23 cellular contexts compared by ENCODE assay signal in genomic region chr2:241279828-241280227, GRCh38. TPM values are rescaled to one million over a fixed set of nuclear protein-coding genes. Genes with fewer than 3 reads are reported as not detected.
DNase-seq lines count a peak whose midpoint lies in the region; FAIRE-seq and TF ChIP-seq lines count a peak whose summit lies in the region.
"Had no signal": no experiment of that assay in that cellular context is flagged by ENCODE, and none has a peak within 500 bp of the region (broad histone marks: within the 10 kb centered on the region; RNA-seq: fewer than 3 reads in every experiment).

No MANE protein-coding gene starts in this region.

- H3K4me2 ChIP-seq in BLaER1 (peak overlapping the region; percentile 26; the same call in 1 of the 2 replicates), astrocyte (ENCODE audit: low read length) (no peak overlapping the region), mesendoderm (ENCODE audit: low read length) (no peak overlapping the region), GM23248 (ENCODE audit: unreplicated experiment) (no peak overlapping the region)

- peaks cover 3% of the 10 kb centered on the region for H3K9me3 Mint-ChIP-seq in astrocyte (ENCODE audit: unreplicated experiment)

- no peak for TF ChIP-seq POLR2A in GM12891 (IDR thresholded peaks at IDR 0.05; ENCODE audit: low read depth, low read length)

- FAIRE-seq in GM12891 (lab: Jason Lieb, UNC) (peak; percentile 80), astrocyte (lab: Jason Lieb, UNC) (no peak)
- FAIRE-seq: D721Med had no signal

- H3K4me3 Mint-ChIP-seq in astrocyte (ENCODE audit: unreplicated experiment), result no peak overlapping the region
- H3K4me3 Mint-ChIP-seq: type B pancreatic cell had no signal

- peaks cover 3% of the 10 kb centered on the region; the same call in 1 of the 2 replicates for H3K27me3 ChIP-seq in BLaER1
- H3K27me3 ChIP-seq in astrocyte (ENCODE audit: insufficient read depth, low read length), result no peaks in the 10 kb centered on the region
- H3K27me3 ChIP-seq in mesendoderm (ENCODE audit: insufficient read depth, low read length, poor library complexity), result no peaks in the 10 kb centered on the region
- H3K27me3 ChIP-seq in GM23248 (replicated peaks; ENCODE audit: insufficient read depth), result no peaks in the 10 kb centered on the region
- H3K27me3 ChIP-seq: pancreas, stomach had no signal

- H2BK15ac ChIP-seq in mesendoderm (replicated peaks; ENCODE audit: low read depth), result no peak overlapping the region

- peaks cover 23% of the 10 kb centered on the region for H3K4me1 ChIP-seq in BLaER1
- no peaks in the 10 kb centered on the region for H3K4me1 ChIP-seq in astrocyte (ENCODE audit: insufficient read depth, low read length)
- H3K4me1 ChIP-seq in mesendoderm (ENCODE audit: control insufficient read depth, low read depth, low read length), result peaks cover 8% of the 10 kb centered on the region
- H3K4me1 ChIP-seq in GM23248 (ENCODE audit: insufficient read depth), result peaks cover 7% of the 10 kb centered on the region; the same call in 1 of the 2 replicates

- TF ChIP-seq CTCF in astrocyte (IDR thresholded peaks at IDR 0.05; ENCODE audit: insufficient read depth, low read depth, low read length), result no peak

- H3K9me3 ChIP-seq in BLaER1 (peaks cover 16% of the 10 kb centered on the region), astrocyte (ENCODE audit: insufficient read depth, low read depth, low read length) (no peaks in the 10 kb centered on the region), GM23248 (ENCODE audit: low read depth) (no peaks in the 10 kb centered on the region)
- H3K9me3 ChIP-seq: pancreas, stomach had no signal

- H3K27ac ChIP-seq in BLaER1 (no peak overlapping the region), astrocyte (ENCODE audit: low read depth, low read length) (no peak overlapping the region), mesendoderm (ENCODE audit: low read depth, low read length) (peak overlapping the region; percentile 6), GM23248 (no peak overlapping the region)
- H3K27ac ChIP-seq: pancreas, stomach had no signal

- no CpG with 5 or more reads among the region's 3 CpGs for WGBS in mesendoderm (ENCODE audit: extremely low coverage, insufficient coverage, low lambda C conversion rate)
- WGBS in GM23248 (ENCODE audit: low coverage in 1 of 2, low lambda C conversion rate in 2 of 2, missing lambda C conversion rate in 2 of 2), 2 experiments, result 88 to 94% methylated on average over 3 of the region's 3 CpGs

- peaks cover 7% of the 10 kb centered on the region for H3K79me1 ChIP-seq in mesendoderm (ENCODE audit: low read length)

- no peak overlapping the region for H4K5ac ChIP-seq in mesendoderm (ENCODE audit: low read length)

- no peak overlapping the region for H2BK120ac ChIP-seq in mesendoderm (ENCODE audit: low read depth, low read length)

- no peak overlapping the region for H2BK5ac ChIP-seq in mesendoderm (ENCODE audit: low read length)

- H3K9me2 ChIP-seq in GM23248 (ENCODE audit: insufficient read depth), result no peaks in the 10 kb centered on the region

- H4K8ac ChIP-seq in mesendoderm (ENCODE audit: low read depth, low read length), result no peak overlapping the region

- no peak overlapping the region for H2AFZ ChIP-seq in astrocyte (ENCODE audit: low read depth, low read length)
- H2AFZ ChIP-seq in GM23248, result no peak overlapping the region

- no peak overlapping the region for H3K18ac ChIP-seq in mesendoderm (ENCODE audit: low read length)

- peaks cover 15% of the 10 kb centered on the region for H3K4me1 Mint-ChIP-seq in astrocyte (ENCODE audit: low read depth, unreplicated experiment)

- H3K4me3 ChIP-seq in BLaER1 (no peak overlapping the region), astrocyte (ENCODE audit: insufficient read depth, low read depth, low read length) (no peak overlapping the region), mesendoderm (ENCODE audit: low read length) (no peak overlapping the region), GM23248 (no peak overlapping the region)
- H3K4me3 ChIP-seq: pancreas, stomach had no signal

- no peak overlapping the region for H2AK5ac ChIP-seq in mesendoderm (ENCODE audit: low read length)

- DNase-seq in GM12891 (ENCODE audit: insufficient read length, low spot score) (no peak), astrocyte (ENCODE audit: low read depth) (no peak), mesendoderm (peak; percentile 41), GM23248 (no peak)
- DNase-seq in stimulated activated CD4-positive, alpha-beta T cell treated with anti-CD3 and anti-CD28 coated beads, Interleukin-12 subunit alpha, Interleukin-12 subunit beta, amount 100 ng/mL, for 4 hours, result no peak
- DNase-seq in stimulated activated CD4-positive, alpha-beta T cell treated with anti-CD3 and anti-CD28 coated beads, Interleukin-1b, Interleukin-23, amount 100 ng/mL, for 48 hours, result no peak
- DNase-seq: activated CD4-positive, alpha-beta T cell treated with anti-CD3 and anti-CD28 coated beads, Interleukin-2, amount 50 U/mL, for 4 hours; activated naive CD4-positive, alpha-beta T cell; activated T-cell treated with anti-CD3 and anti-CD28 coated beads, Interleukin-2, amount 50 U/mL, for 1 hour; amygdala; cerebellar nuclear complex; effector CD8-positive, alpha-beta T cell; NCI-H187; NCI-H446 treated with DMSO at 0.1 percent for 48 hours; pancreas; SIG-M5; stimulated activated CD4-positive, alpha-beta T cell treated with anti-CD3 and anti-CD28 coated beads, Interleukin-4, amount 100 ng/mL, for 1 hour; stomach; T-helper 1 cell had no signal

- no peak overlapping the region for H3K23ac ChIP-seq in mesendoderm (ENCODE audit: low read length)

- H4K20me1 ChIP-seq in BLaER1, result peaks cover 70% of the 10 kb centered on the region
- peaks cover 77% of the 10 kb centered on the region for H4K20me1 ChIP-seq in astrocyte (ENCODE audit: insufficient read depth, low read length)
- no peaks in the 10 kb centered on the region for H4K20me1 ChIP-seq in GM23248 (ENCODE audit: insufficient read depth)

- peak overlapping the region; percentile 87 for H3K56ac ChIP-seq in mesendoderm (ENCODE audit: low read length)

- in situ Hi-C loops in GM23248 (cut with MboI), result no loop called here

- H3K9ac ChIP-seq in BLaER1 (no peak overlapping the region), astrocyte (ENCODE audit: low read length) (no peak overlapping the region), mesendoderm (ENCODE audit: low read length) (peak overlapping the region; percentile 67), GM23248 (no peak overlapping the region)

- no peaks in the 10 kb centered on the region for H3K27me3 Mint-ChIP-seq in astrocyte (ENCODE audit: low read depth, unreplicated experiment)
- H3K27me3 Mint-ChIP-seq: IgD-negative memory B cell, type B pancreatic cell had no signal

- H3K79me2 ChIP-seq in astrocyte (ENCODE audit: insufficient read depth, low read length), result peaks cover 97% of the 10 kb centered on the region
- peaks cover 25% of the 10 kb centered on the region for H3K79me2 ChIP-seq in mesendoderm (ENCODE audit: control insufficient read depth, insufficient read depth, low read length)
- peaks cover 100% of the 10 kb centered on the region for H3K79me2 ChIP-seq in GM23248 (ENCODE audit: insufficient read depth)

- peaks cover 3% of the 10 kb centered on the region for H3K36me3 Mint-ChIP-seq in astrocyte (ENCODE audit: low read depth, unreplicated experiment)

- H3K4ac ChIP-seq in mesendoderm (ENCODE audit: low read depth, low read length), result peak overlapping the region; percentile 25

- H3K36me3 ChIP-seq in BLaER1, result peaks cover 1% of the 10 kb centered on the region; the same call in 1 of the 2 replicates
- H3K36me3 ChIP-seq in astrocyte (ENCODE audit: insufficient read depth, low read length), result no peaks in the 10 kb centered on the region
- no peaks in the 10 kb centered on the region for H3K36me3 ChIP-seq in mesendoderm (ENCODE audit: control insufficient read depth, insufficient read depth, low read length)
- H3K36me3 ChIP-seq in GM23248 (ENCODE audit: low read depth), result no peaks in the 10 kb centered on the region; the same call in 1 of the 2 replicates
- H3K36me3 ChIP-seq: pancreas, stomach had no signal

- peaks cover 19% of the 10 kb centered on the region; the same call in 1 of the 2 replicates for H3F3A ChIP-seq in GM23248 (ENCODE audit: insufficient read depth)

- H3K27ac Mint-ChIP-seq in astrocyte (ENCODE audit: unreplicated experiment), result peak overlapping the region; percentile 84
- H3K27ac Mint-ChIP-seq: IgD-negative memory B cell, type B pancreatic cell had no signal

TF ChIP-seq in GM12891, 5 proteins besides CTCF, POLR2A, EP300 and RAD21:
- TF ChIP-seq PAX5 (IDR thresholded peaks at IDR 0.05; ENCODE audit: insufficient read depth, low read length, severe bottlenecking) (no peak), SPI1 (IDR thresholded peaks at IDR 0.05; ENCODE audit: low read depth, low read length) (no peak), TAF1 (IDR thresholded peaks at IDR 0.05; ENCODE audit: low read depth, low read length) (no peak), POU2F2 (IDR thresholded peaks at IDR 0.05; ENCODE audit: low read depth, low read length) (no peak), POLR2AphosphoS5 (IDR thresholded peaks at IDR 0.05; ENCODE audit: low read depth, low read length) (no peak)
TF ChIP-seq in GM12891: peak in this region for 0.

RNA-seq across cellular contexts. Expression of gene HDLBP, which starts 35.6 kb away (rescaled TPM):
- polyA plus RNA-seq in GM12891 (2012; ENCODE audit: low read depth, missing spikeins), result 212 TPM
- total RNA-seq in astrocyte, result 922 and 975 TPM in 2 replicates
- polyA plus RNA-seq in mesendoderm (2013, experiment 1 of 2), result 303 TPM
- polyA plus RNA-seq in mesendoderm (2013, experiment 2 of 2), result 315 TPM
- total RNA-seq in GM23248 (2014; rRNA removed; shearing (Covaris generic)), result 707 and 711 TPM in 2 replicates
- 602 and 613 TPM in 2 replicates for polyA plus RNA-seq in GM23248 (2016; fragmentation: Nextera tagmentation; extraction: Ambion mirVana)

RNA-seq across cellular contexts. Expression of gene SEPTIN2, which starts 35.9 kb away (rescaled TPM):
- polyA plus RNA-seq in GM12891 (2012; ENCODE audit: low read depth, missing spikeins), result 190 TPM
- 544 and 552 TPM in 2 replicates for total RNA-seq in astrocyte
- polyA plus RNA-seq in mesendoderm (2013, experiment 1 of 2), result 265 TPM
- polyA plus RNA-seq in mesendoderm (2013, experiment 2 of 2), result 261 TPM
- 480 and 499 TPM in 2 replicates for total RNA-seq in GM23248 (2014; rRNA removed; shearing (Covaris generic))
- polyA plus RNA-seq in GM23248 (2016; fragmentation: Nextera tagmentation; extraction: Ambion mirVana), result 512 and 518 TPM in 2 replicates
